ENCODE assay signal across 10 cellular contexts in the genomic region with DNA sequence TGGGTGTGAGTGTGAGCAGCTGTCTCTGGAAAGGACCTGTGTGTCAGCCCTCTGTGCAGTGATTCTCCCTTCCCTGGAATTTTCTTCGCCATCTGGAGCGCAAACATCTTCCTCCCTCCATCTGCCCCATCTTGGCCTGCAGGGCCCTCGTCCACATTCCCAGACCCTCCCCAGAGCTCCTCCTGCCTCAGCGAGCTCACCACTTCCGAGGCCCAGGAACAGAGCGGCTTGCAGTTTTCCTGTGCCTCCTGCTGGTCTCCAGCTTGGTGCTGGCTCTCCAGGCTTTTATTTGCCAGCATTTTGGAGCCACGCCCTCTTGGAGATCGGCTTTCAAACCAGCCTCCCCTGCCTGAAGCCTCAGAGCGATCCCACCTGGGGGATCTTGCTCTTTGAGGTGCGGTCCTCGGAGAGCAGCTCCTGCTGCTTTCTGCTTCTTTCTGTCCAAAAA. TPM values are rescaled to one million over a fixed set of nuclear protein-coding genes. Genes with fewer than 3 reads are reported as not detected.
DNase-seq lines count a peak whose midpoint lies in the region; ATAC-seq, FAIRE-seq and TF ChIP-seq lines count a peak whose summit lies in the region.
"Had no signal": no experiment of that assay in that cellular context is flagged by ENCODE, and none has a peak within 500 bp of the region (broad histone marks: within the 10 kb centered on the region; RNA-seq: fewer than 3 reads in every experiment).

A gene with protein sequence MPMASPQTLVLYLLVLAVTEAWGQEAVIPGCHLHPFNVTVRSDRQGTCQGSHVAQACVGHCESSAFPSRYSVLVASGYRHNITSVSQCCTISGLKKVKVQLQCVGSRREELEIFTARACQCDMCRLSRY (minus strand): TSS at position 260 of the 448 bp plus-strand sequence. CDS start 433 bp downstream, outside the sequence.

- H3K9me3 Mint-ChIP-seq in H9 (no peaks in the 10 kb centered on the region), endodermal cell (no peaks in the 10 kb centered on the region)

- H3K36me3 Mint-ChIP-seq in H9 (ENCODE audit: insufficient read depth in 1 of 3, low read depth in 3 of 3) (peaks cover 0 to 4% (median 0%) of the 10 kb centered on the region in 3 experiments; a peak in 2 of 7 replicates), endodermal cell (ENCODE audit: low read depth) (no peaks in the 10 kb centered on the region)

- H2BK120ac ChIP-seq in H9 (ENCODE audit: low read depth, low read length, poor library complexity, severe bottlenecking): no peak within 1 kb of the TSS

- no peak within 1 kb of the TSS for H2BK12ac ChIP-seq in H9 (ENCODE audit: insufficient read length, low read depth, low read length)

- H3K27me3 ChIP-seq in H9 (ENCODE audit: insufficient read depth, low read length) (no peaks in the 10 kb centered on the region), endodermal cell (ENCODE audit: control insufficient read depth, insufficient read depth, low read length, poor library complexity, severe bottlenecking) (peaks cover 6% of the 10 kb centered on the region), pancreas (no peaks in the 10 kb centered on the region)

- no peak within 1 kb of the TSS for H4K8ac ChIP-seq in H9 (replicated peaks; ENCODE audit: insufficient read length, low read depth, low read length)

- ATAC-seq in pancreas: peak; percentile 49 to 74 (median 72)
- ATAC-seq in GM21367 (IDR thresholded peaks at IDR 0.05; ENCODE audit: unreplicated experiment): no peak

- peaks cover 21 to 51% of the 10 kb centered on the region in 2 experiments for H3K4me1 Mint-ChIP-seq in H9
- peaks cover 9% of the 10 kb centered on the region for H3K4me1 Mint-ChIP-seq in endodermal cell

- H3K27me3 Mint-ChIP-seq in H9 (ENCODE audit: low read depth) (peaks cover 9% of the 10 kb centered on the region), endodermal cell (ENCODE audit: insufficient read depth) (peaks cover 3% of the 10 kb centered on the region)

- no peak within 1 kb of the TSS for H2AK5ac ChIP-seq in H9 (ENCODE audit: insufficient read length, low read length)

- TF ChIP-seq CTCF in H9 (conservative IDR thresholded peaks at IDR 0.05): 0 out of 3 replicates have a peak, but pooled peaks have one; percentile 15
- TF ChIP-seq CTCF in endodermal cell (conservative IDR thresholded peaks at IDR 0.05): peak; percentile 37
- TF ChIP-seq CTCF in pancreas (IDR thresholded peaks at IDR 0.05): no peak

- no peak within 1 kb of the TSS for H2BK20ac ChIP-seq in H9 (ENCODE audit: low read depth, low read length, poor library complexity, severe bottlenecking)

- H3K4me3 Mint-ChIP-seq in H9 (peak within 1 kb of the TSS in 1 of 2 experiments; percentile 42; a peak in 4 of 5 replicates), endodermal cell (peak within 1 kb of the TSS; percentile 21)

- H2AFZ ChIP-seq in H9 (ENCODE audit: low read length): no peak within 1 kb of the TSS

- H3K56ac ChIP-seq in H9 (ENCODE audit: insufficient read length, low read depth, low read length): no peak within 1 kb of the TSS

- no peak within 1 kb of the TSS for H3K23ac ChIP-seq in H9 (ENCODE audit: insufficient read length, low read depth, low read length)

- H3K23me2 ChIP-seq in H9 (ENCODE audit: insufficient read length, low read depth, low read length, poor library complexity, severe bottlenecking): peaks cover 4% of the 10 kb centered on the region

- H3K36me3 ChIP-seq in endodermal cell (ENCODE audit: control insufficient read depth, insufficient read depth, low read length) (no peaks in the 10 kb centered on the region), pancreas (peaks cover 2 to 10% (median 2%) of the 10 kb centered on the region in 3 donors)

- H3K9ac ChIP-seq in H9 (ENCODE audit: extremely low read depth, insufficient read length, low read length): no peak within 1 kb of the TSS
- H3K9ac ChIP-seq in endodermal cell (ENCODE audit: extremely low read depth, low read length, poor library complexity, severe bottlenecking): no peak within 1 kb of the TSS

- H2BK15ac ChIP-seq in H9 (ENCODE audit: low read depth, low read length): no peak within 1 kb of the TSS

- no peak within 1 kb of the TSS; the same call in 1 of the 2 replicates for H3K14ac ChIP-seq in H9 (ENCODE audit: insufficient read depth, low read length)

- no peak within 1 kb of the TSS for H4K5ac ChIP-seq in H9 (ENCODE audit: insufficient read length, low read depth, low read length)

- no CpG with 5 or more reads among the region's 11 CpGs for WGBS in H9 (ENCODE audit: extremely low coverage, insufficient read length, low lambda C conversion rate)
- WGBS in endodermal cell (ENCODE audit: insufficient coverage in 1 of 2, insufficient read length in 1 of 2), 2 experiments: 27 to 30% methylated on average over 10 to 11 of the region's 11 CpGs
- 35 to 42% methylated on average over 11 of the region's 11 CpGs for WGBS in pancreas, 2 donors

- intact Hi-C loops in pancreas (cut with DNase I): no loop called here

- H3K9me3 ChIP-seq in H9 (ENCODE audit: control insufficient read depth, low read depth, low read length) (no peaks in the 10 kb centered on the region), endodermal cell (ENCODE audit: control insufficient read depth, low read length) (no peaks in the 10 kb centered on the region), pancreas (no peaks in the 10 kb centered on the region)
- H3K9me3 ChIP-seq: psoas muscle had no signal

- no peaks in the 10 kb centered on the region for H3K79me2 ChIP-seq in H9 (ENCODE audit: insufficient read depth, low read length)

- no peak within 1 kb of the TSS for H2BK5ac ChIP-seq in H9 (ENCODE audit: insufficient read length, low read length)

- H3K79me1 ChIP-seq in H9 (ENCODE audit: insufficient read depth, low read depth, low read length, poor library complexity, severe bottlenecking): no peaks in the 10 kb centered on the region

- no peak within 1 kb of the TSS for H4K91ac ChIP-seq in H9 (ENCODE audit: insufficient read length, low read depth, low read length)

- no peak within 1 kb of the TSS for H3K4ac ChIP-seq in H9 (ENCODE audit: low read depth, low read length)

- no peak within 1 kb of the TSS for H3K18ac ChIP-seq in H9 (ENCODE audit: insufficient read length, low read depth, low read length)

- H3K4me3 ChIP-seq in endodermal cell (ENCODE audit: low read length) (no peak within 1 kb of the TSS), pancreas (no peak within 1 kb of the TSS)
- H3K4me3 ChIP-seq: coronary artery, psoas muscle had no signal

- peak within 1 kb of the TSS; percentile 34 for H3K4me2 ChIP-seq in H9 (ENCODE audit: insufficient read depth, insufficient read length, low read length)

- H4K20me1 ChIP-seq in H9 (ENCODE audit: control insufficient read depth, insufficient read depth, insufficient read length): no peaks in the 10 kb centered on the region

- DNase-seq in H9: peak; percentile 91
- DNase-seq in NCI-H2196 treated with DMSO at 0.1 percent for 48 hours (lab: John Stamatoyannopoulos, UW; ENCODE audit: unreplicated experiment): peak; percentile 4
- peak; percentile 94 for DNase-seq in endodermal cell
- peak in 5 of 6 donors; percentile 50 to 67 (median 59) for DNase-seq in pancreas
- DNase-seq in activated T-cell treated with anti-CD3 and anti-CD28 coated beads, Interleukin-2, amount 50 U/mL, for 1 hour: no peak
- DNase-seq in activated CD8-positive, alpha-beta memory T cell treated with anti-CD3 and anti-CD28 coated beads, Interleukin-2, amount 50 U/mL, for 4 hours: no peak
- DNase-seq: activated CD8-positive, alpha-beta memory T cell treated with anti-CD3 and anti-CD28 coated beads, Interleukin-2, amount 50 U/mL, for 48 hours; psoas muscle had no signal

- H3T11ph ChIP-seq in H9 (ENCODE audit: low read length): no peak within 1 kb of the TSS

- H3K27ac Mint-ChIP-seq in H9: peak within 1 kb of the TSS in 2 of 3 experiments; percentile 88 to 94; a peak in 4 of 7 replicates
- H3K27ac Mint-ChIP-seq in endodermal cell: peak within 1 kb of the TSS; percentile 67

- FAIRE-seq in pancreas (lab: Jason Lieb, UNC): no peak

- H3K27ac ChIP-seq in H9 (ENCODE audit: insufficient read length, low read depth, low read length): no peak within 1 kb of the TSS
- H3K27ac ChIP-seq in endodermal cell (ENCODE audit: low read depth, low read length): no peak within 1 kb of the TSS
- peak within 1 kb of the TSS; percentile 10 to 39 (median 30) for H3K27ac ChIP-seq in pancreas
- H3K27ac ChIP-seq: coronary artery, psoas muscle had no signal

- H3K4me1 ChIP-seq in H9 (ENCODE audit: insufficient read depth, low read length) (peaks cover 7% of the 10 kb centered on the region; the same call in 1 of the 2 replicates), endodermal cell (ENCODE audit: control insufficient read depth, insufficient read depth, low read length) (no peaks in the 10 kb centered on the region), pancreas (peaks cover 0 to 17% (median 4%) of the 10 kb centered on the region in 3 donors)
- H3K4me1 ChIP-seq: psoas muscle had no signal

RNA-seq across cellular contexts. Expression of the gene that starts here (rescaled TPM):
- total RNA-seq in H9 (2021) (1.3 and 2.1 TPM in 2 replicates), endodermal cell (under 1 TPM in 1 of 2 donors, not detected in 1; 0.77 TPM), pancreas (10 to 100 TPM in 5 of 6 donors, 1 to 10 TPM in 1; 9.5 to 16.3 (median 14.2) TPM)
- polyA plus RNA-seq in endodermal cell (2013, experiment 1 of 2): 0.32 TPM
- polyA plus RNA-seq in endodermal cell (2013, experiment 2 of 2): not detected
- polyA plus RNA-seq in pancreas: 1 to 10 TPM; 4.2 to 5.1 TPM
- total RNA-seq: psoas muscle had no signal
- polyA plus RNA-seq: psoas muscle had no signal

Comparison
In these comparisons a context has a peak if more than half of its experiments do, and no peak if none do; other contexts are left out.
1. Peak in DNase-seq in endodermal cell; RNA of the gene not detected or under 1 TPM.
2. DNase-seq: peak in H9 (single experiment), NCI-H2196 treated with DMSO at 0.1 percent for 48 hours (single experiment) and pancreas (5 of 6); none in activated T-cell treated with anti-CD3 and anti-CD28 coated beads, Interleukin-2, amount 50 U/mL, for 1 hour (single experiment) and activated CD8-positive, alpha-beta memory T cell treated with anti-CD3 and anti-CD28 coated beads, Interleukin-2, amount 50 U/mL, for 4 hours (single experiment).
3. H3K27ac ChIP-seq: peak in pancreas (4 of 4); none in H9 (single experiment) and endodermal cell (single experiment).
4. CTCF ChIP-seq: peak in H9 (single experiment) and endodermal cell (single experiment); none in pancreas (0 of 4).